In genomic region chr1:241998412-241998921, GRCh38 we compare ENCODE assay signal across 8 cellular contexts. TPM values are rescaled to one million over a fixed set of nuclear protein-coding genes. Genes with fewer than 3 reads are reported as not detected.
A peak's percentile ranks its signal among the peaks of the same experiment; 100 is the strongest.
DNase-seq lines count a peak whose midpoint lies in the region; ATAC-seq and TF ChIP-seq lines count a peak whose summit lies in the region.

No MANE protein-coding gene starts in this region.

- H3K4me3 ChIP-seq in fibroblast of mammary gland (ENCODE audit: control insufficient read depth, low read depth, low read length), result peak overlapping the region; percentile 33

- peak overlapping the region in 1 of 2 donors; percentile 50 for H3K27ac Mint-ChIP-seq in natural killer cell treated with Interleukin-12 subunit alpha and Interleukin-12 subunit beta and Interleukin-15 and Interleukin-18, amount 100 ng/mL, for 72 hours

- peaks cover 0 to 6% of the 10 kb centered on the region in 2 donors for H3K4me1 Mint-ChIP-seq in natural killer cell treated with Interleukin-12 subunit alpha and Interleukin-12 subunit beta and Interleukin-15 and Interleukin-18, amount 100 ng/mL, for 72 hours (ENCODE audit: low read depth in 2 of 2)

- no peaks in the 10 kb centered on the region for H3K36me3 Mint-ChIP-seq in natural killer cell treated with Interleukin-12 subunit alpha and Interleukin-12 subunit beta and Interleukin-15 and Interleukin-18, amount 100 ng/mL, for 72 hours

- peak overlapping the region; percentile 58 for H3K4me3 Mint-ChIP-seq in natural killer cell treated with Interleukin-12 subunit alpha and Interleukin-12 subunit beta and Interleukin-15 and Interleukin-18, amount 100 ng/mL, for 72 hours

- H3K27me3 Mint-ChIP-seq in natural killer cell treated with Interleukin-12 subunit alpha and Interleukin-12 subunit beta and Interleukin-15 and Interleukin-18, amount 100 ng/mL, for 72 hours, result peaks cover 0 to 6% of the 10 kb centered on the region in 2 donors

- DNase-seq in OCI-M1 (lab: John Stamatoyannopoulos, UW) (peak; percentile 79), fibroblast of mammary gland (ENCODE audit: low read depth) (peak; percentile 97), DMS153 (lab: John Stamatoyannopoulos, UW) (no peak)
- peak; percentile 65 to 70 for DNase-seq in activated T-cell treated with anti-CD3 and anti-CD28 coated beads, Interleukin-2, amount 50 U/mL, for 48 hours
- DNase-seq in natural killer cell treated with Interleukin-12 subunit alpha and Interleukin-12 subunit beta and Interleukin-15 and Interleukin-18, amount 100 ng/mL, for 72 hours (ENCODE audit: low spot score), result no peak
- peak; percentile 18 for DNase-seq in stimulated activated naive CD4-positive, alpha-beta T cell treated with Interleukin-2 at 50 U/mL for 16 hours (lab: John Stamatoyannopoulos, UW)

- H3K9me3 Mint-ChIP-seq in natural killer cell treated with Interleukin-12 subunit alpha and Interleukin-12 subunit beta and Interleukin-15 and Interleukin-18, amount 100 ng/mL, for 72 hours, result no peaks in the 10 kb centered on the region

- peak; percentile 60 for TF ChIP-seq CTCF in fibroblast of mammary gland (conservative IDR thresholded peaks at IDR 0.05; ENCODE audit: control insufficient read depth, insufficient read depth, low read depth, low read length)

- ATAC-seq in GM18519 (IDR thresholded peaks at IDR 0.05; ENCODE audit: low FRiP score, unreplicated experiment) (peak; percentile 73), HG02938 (IDR thresholded peaks at IDR 0.05; ENCODE audit: unreplicated experiment) (peak; percentile 72)
- peak; percentile 65 to 77 for ATAC-seq in natural killer cell treated with Interleukin-12 subunit alpha and Interleukin-12 subunit beta and Interleukin-15 and Interleukin-18, amount 100 ng/mL, for 72 hours

RNA-seq across cellular contexts. Expression of gene MAP1LC3C, which starts 0.4 kb away (rescaled TPM):
- total RNA-seq in natural killer cell treated with Interleukin-12 subunit alpha and Interleukin-12 subunit beta and Interleukin-15 and Interleukin-18, amount 100 ng/mL, for 72 hours, result not detected

RNA-seq across cellular contexts. Expression of gene BECN2, which starts 40.9 kb away (rescaled TPM):
- total RNA-seq in natural killer cell treated with Interleukin-12 subunit alpha and Interleukin-12 subunit beta and Interleukin-15 and Interleukin-18, amount 100 ng/mL, for 72 hours, result not detected

Comparison
In these comparisons a context has a peak if more than half of its experiments do, and no peak if none do; other contexts are left out.
1. DNase-seq: peak in OCI-M1 (single experiment), activated T-cell treated with anti-CD3 and anti-CD28 coated beads, Interleukin-2, amount 50 U/mL, for 48 hours (2 of 2), fibroblast of mammary gland (single experiment) and stimulated activated naive CD4-positive, alpha-beta T cell treated with Interleukin-2 at 50 U/mL for 16 hours (single experiment); none in natural killer cell treated with Interleukin-12 subunit alpha and Interleukin-12 subunit beta and Interleukin-15 and Interleukin-18, amount 100 ng/mL, for 72 hours (single experiment) and DMS153 (single experiment).
2. Peak in every context shown above with its lines, with median percentiles within 50 percentile points of each other: ATAC-seq.